32 cellular contexts compared by ENCODE assay signal in the genomic region with DNA sequence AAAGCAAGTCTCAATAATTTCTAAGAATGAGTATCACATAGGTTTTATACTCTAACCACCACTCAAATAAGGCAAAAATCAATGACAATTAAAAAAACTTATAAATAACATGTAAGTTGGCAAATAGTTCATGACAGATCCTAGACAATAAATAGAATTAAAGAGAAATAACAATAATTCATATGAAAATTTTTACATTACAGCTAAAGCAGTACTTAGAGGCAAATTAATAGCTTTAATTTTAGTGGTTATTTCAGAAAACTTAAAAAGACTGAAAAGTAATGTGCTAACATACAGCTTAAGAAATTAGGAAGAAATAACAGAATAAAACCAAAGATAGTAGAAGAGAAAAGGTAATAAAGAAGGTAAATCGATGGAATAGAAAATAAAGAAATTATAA.
"Had no signal": no experiment of that assay in that cellular context is flagged by ENCODE, and none has a peak within 500 bp of the region (broad histone marks: within the 10 kb centered on the region; RNA-seq: fewer than 3 reads in every experiment).

No MANE protein-coding gene starts in this region.

- H3K27me3 ChIP-seq: adrenal gland, body of pancreas, brain microvascular endothelial cell, breast epithelium had no signal

- DNase-seq: activated B cell treated with CpG ODN at 0.5 μM for 24 hours; activated CD4-positive, alpha-beta memory T cell treated with anti-CD3 and anti-CD28 coated beads for 36 hours; activated CD4-positive, alpha-beta T cell treated with anti-CD3 and anti-CD28 coated beads for 4 hours; activated CD4-positive, alpha-beta T cell treated with anti-CD3 and anti-CD28 coated beads, Interleukin-2, amount 10 ng/mL, durations not matched to agents 24 days and 14 days; activated CD4-positive, alpha-beta T cell treated with anti-CD3 and anti-CD28 coated beads, Interleukin-2, amount 50 U/mL, for 1 hour; activated CD4-positive, alpha-beta T cell treated with anti-CD3 and anti-CD28 coated beads, Interleukin-2, amount 50 U/mL, for 4 hours; activated CD4-positive, CD25-positive, alpha-beta regulatory T cell treated with anti-CD3 and anti-CD28 coated beads, Interleukin-2, amount 50 U/mL, for 72 hours; activated CD8-positive, alpha-beta memory T cell treated with anti-CD3 and anti-CD28 coated beads, Interleukin-2, amount 50 U/mL, for 4 hours; activated CD8-positive, alpha-beta T cell treated with anti-CD3 and anti-CD28 coated beads for 36 hours; activated effector memory CD4-positive, alpha-beta T cell treated with anti-CD3 and anti-CD28 coated beads, Interleukin-2, amount 50 U/mL, for 16 hours; activated gamma-delta T cell treated with Interleukin-2 at 50 U/mL for 16 hours; activated naive CD4-positive, alpha-beta T cell; activated naive CD4-positive, alpha-beta T cell treated with anti-CD3 and anti-CD28 coated beads for 36 hours; activated naive CD4-positive, alpha-beta T cell treated with anti-CD3 and anti-CD28 coated beads, Interleukin-2, amount 50 U/mL, for 16 hours; activated naive CD8-positive, alpha-beta T cell treated with anti-CD3 and anti-CD28 coated beads for 36 hours; activated T-cell treated with anti-CD3 and anti-CD28 coated beads for 4 hours; activated T-cell treated with anti-CD3 and anti-CD28 coated beads, Interleukin-2, amount 50 U/mL, for 1 hour; activated T-cell treated with anti-CD3 and anti-CD28 coated beads, Interleukin-2, amount 50 U/mL, for 4 hours; activated T-cell treated with anti-CD3 and anti-CD28 coated beads, Interleukin-2, amount 50 U/mL, for 72 hours; adrenal gland; amniotic stem cell; aorta; body of pancreas; brain microvascular endothelial cell; central memory CD4-positive, alpha-beta T cell; T-cell; T-helper 2 cell; T-helper 9 cell had no signal

- H3K4me1 ChIP-seq: adrenal gland, body of pancreas, breast epithelium had no signal

- H3K36me3 ChIP-seq: adrenal gland, brain microvascular endothelial cell, breast epithelium had no signal

- ATAC-seq: activated CD8-positive, alpha-beta T cell treated with anti-CD3 and anti-CD28 coated beads for 36 hours; activated naive CD4-positive, alpha-beta T cell treated with anti-CD3 and anti-CD28 coated beads, Interleukin-2, amount 50 U/mL, for 72 hours; activated T-cell treated with anti-CD3 and anti-CD28 coated beads, Interleukin-2, amount 50 U/mL, for 4 hours; activated T-cell treated with anti-CD3 and anti-CD28 coated beads, Interleukin-2, amount 50 U/mL, for 72 hours; activated T-helper 17 cell treated with anti-CD3 and anti-CD28 coated beads, Interleukin-2, amount 50 U/mL, for 72 hours; body of pancreas; T-cell had no signal

- H3K4me3 ChIP-seq: adrenal gland, body of pancreas, breast epithelium had no signal

- H3K27ac ChIP-seq: adrenal gland, body of pancreas, brain microvascular endothelial cell, breast epithelium, VCaP had no signal
